In the genomic region with DNA sequence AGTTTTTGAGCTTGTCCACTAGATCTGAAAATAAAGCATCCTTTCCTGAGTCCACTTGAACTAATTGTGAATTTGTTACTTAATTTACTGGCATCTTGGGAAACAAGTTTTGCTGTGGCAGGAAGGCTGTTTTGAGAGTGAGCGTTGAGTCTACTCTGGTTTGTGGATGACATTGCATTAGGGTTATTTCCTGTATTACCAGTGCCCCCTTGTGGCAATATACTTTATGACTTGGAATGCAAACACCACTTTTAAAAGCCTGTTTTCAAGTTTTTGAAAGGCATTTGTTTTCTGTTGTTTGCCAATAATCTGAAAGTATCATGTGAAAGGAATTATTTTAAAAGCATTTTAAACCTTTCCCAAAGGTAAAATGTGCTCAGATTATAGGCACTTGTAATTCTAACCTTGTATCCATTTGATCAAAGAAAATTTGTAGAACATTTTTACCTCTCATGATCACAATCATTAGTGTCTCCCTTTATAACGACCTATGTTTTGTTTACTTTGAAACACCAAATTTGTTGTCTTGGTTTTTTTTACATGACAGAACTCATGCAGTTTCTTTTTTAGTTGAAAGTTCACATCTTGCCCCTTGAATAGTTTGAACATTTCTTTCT, we compare ENCODE assay signal across 8 cellular contexts. TPM values are rescaled to one million over a fixed set of nuclear protein-coding genes. Genes with fewer than 3 reads are reported as not detected.
DNase-seq lines count a peak whose midpoint lies in the region; ATAC-seq and TF ChIP-seq lines count a peak whose summit lies in the region.

No MANE protein-coding gene starts in this region.

- ATAC-seq in GM21529 (IDR thresholded peaks at IDR 0.05; ENCODE audit: unreplicated experiment) (peak; percentile 98), RWPE2 (ENCODE audit: low read depth) (peak; percentile 78)

- no peaks in the 10 kb centered on the region for H3K27me3 ChIP-seq in RWPE2 (ENCODE audit: insufficient read depth, poor library complexity, severe bottlenecking)
- no peaks in the 10 kb centered on the region for H3K27me3 ChIP-seq in vagina

- no peak for TF ChIP-seq POLR2A in vagina (IDR thresholded peaks at IDR 0.05)

- H3K9me3 ChIP-seq in RWPE2 (ENCODE audit: severe bottlenecking), result no peaks in the 10 kb centered on the region
- no peaks in the 10 kb centered on the region for H3K9me3 ChIP-seq in vagina

- H3K4me3 ChIP-seq in RWPE2 (ENCODE audit: severe bottlenecking), result no peak overlapping the region
- H3K4me3 ChIP-seq in vagina, result no peak overlapping the region

- H3K27ac ChIP-seq in RWPE2 (ENCODE audit: poor library complexity, severe bottlenecking), result no peak overlapping the region
- H3K27ac ChIP-seq in vagina, result no peak overlapping the region

- no peaks in the 10 kb centered on the region for H3K4me1 ChIP-seq in RWPE2 (ENCODE audit: insufficient read depth, poor library complexity, severe bottlenecking)
- H3K4me1 ChIP-seq in vagina, result no peaks in the 10 kb centered on the region

- H3K36me3 ChIP-seq in RWPE2 (ENCODE audit: low read depth) (peaks cover 34% of the 10 kb centered on the region), vagina (no peaks in the 10 kb centered on the region)

- TF ChIP-seq CTCF in RWPE2 (IDR thresholded peaks at IDR 0.05; ENCODE audit: poor library complexity, severe bottlenecking), result peak; percentile 89
- TF ChIP-seq CTCF in vagina (IDR thresholded peaks at IDR 0.05), result peak; percentile 79 to 84 (median 83)

- DNase-seq in stimulated activated CD4-positive, alpha-beta T cell treated with anti-CD3 and anti-CD28 coated beads, Interleukin-4, amount 100 ng/mL, for 24 hours, result peak; percentile 50
- DNase-seq in stimulated activated CD4-positive, alpha-beta T cell treated with anti-CD3 and anti-CD28 coated beads, Interleukin-1b, Interleukin-23, amount 100 ng/mL, for 48 hours, result no peak
- DNase-seq in HuH-7.5 (ENCODE audit: low spot score) (peak; percentile 12), RWPE2 (ENCODE audit: low spot score) (no peak), medulla oblongata (ENCODE audit: extremely low spot score) (peak; percentile 89), vagina (ENCODE audit: extremely low spot score in 2 of 2) (no peak)
- DNase-seq in effector CD4-positive, alpha-beta T cell, result peak; percentile 38

- intact Hi-C loops in vagina (cut with DNase I), result loop anchor here (5.0 kb wide), 1 partner anchor 156 kb away; no protein-coding TSS in a partner anchor

RNA-seq across cellular contexts. Expression of a gene that starts 18.0 kb away (rescaled TPM):
- total RNA-seq in vagina, result 19.6 TPM

Comparison
In these comparisons a context has a peak if more than half of its experiments do, and no peak if none do; other contexts are left out.
1. DNase-seq: peak in stimulated activated CD4-positive, alpha-beta T cell treated with anti-CD3 and anti-CD28 coated beads, Interleukin-4, amount 100 ng/mL, for 24 hours (single experiment), HuH-7.5 (single experiment), effector CD4-positive, alpha-beta T cell (single experiment) and medulla oblongata (single experiment); none in stimulated activated CD4-positive, alpha-beta T cell treated with anti-CD3 and anti-CD28 coated beads, Interleukin-1b, Interleukin-23, amount 100 ng/mL, for 48 hours (single experiment), RWPE2 (single experiment) and vagina (0 of 2).